9 cellular contexts compared by ENCODE assay signal in genomic region chr6:75282706-75283105, GRCh38. TPM values are rescaled to one million over a fixed set of nuclear protein-coding genes. Genes with fewer than 3 reads are reported as not detected.
DNase-seq lines count a peak whose midpoint lies in the region; ATAC-seq and TF ChIP-seq lines count a peak whose summit lies in the region.
"Had no signal": no experiment of that assay in that cellular context is flagged by ENCODE, and none has a peak within 500 bp of the region (broad histone marks: within the 10 kb centered on the region; RNA-seq: fewer than 3 reads in every experiment).

No MANE protein-coding gene starts in this region.

- H3K9ac ChIP-seq in iPS-15b (ENCODE audit: low read depth, low read length), result no peak overlapping the region

- ATAC-seq in heart left ventricle (no peak), Right ventricle myocardium superior (ENCODE audit: poor library complexity) (no peak), activated B cell treated with CpG ODN at 0.5 μM for 24 hours (ENCODE audit: low read depth) (no peak)

- H3K36me3 Mint-ChIP-seq in activated B cell treated with CpG ODN at 0.5 μM for 24 hours (ENCODE audit: low read depth), result peaks cover 2% of the 10 kb centered on the region

- H3K4me3 Mint-ChIP-seq in activated B cell treated with CpG ODN at 0.5 μM for 24 hours, result peak overlapping the region; percentile 37

- TF ChIP-seq CTCF in heart left ventricle (IDR thresholded peaks at IDR 0.05) (no peak), activated B cell treated with CpG ODN at 0.5 μM for 24 hours (IDR thresholded peaks at IDR 0.05) (no peak), uterus (IDR thresholded peaks at IDR 0.05) (no peak)

- H3K4me1 ChIP-seq in heart left ventricle (peaks cover 10 to 80% (median 57%) of the 10 kb centered on the region in 12 donors), iPS-15b (ENCODE audit: control insufficient read depth, insufficient read depth, low read length) (peaks cover 27% of the 10 kb centered on the region), uterus (peaks cover 0 to 5% of the 10 kb centered on the region in 2 donors)

- CTCF ChIA-PET in activated B cell treated with CpG ODN at 0.5 μM for 24 hours (lab: Charles Lee), result interaction anchor here (3.3 kb wide), 1 partner anchor 16 kb away, joined by 10 read pairs; no protein-coding TSS in a partner anchor

- TF ChIP-seq POLR2A in heart left ventricle (IDR thresholded peaks at IDR 0.05) (no peak), uterus (IDR thresholded peaks at IDR 0.05) (no peak)

- no peaks in the 10 kb centered on the region for H3K27me3 Mint-ChIP-seq in activated B cell treated with CpG ODN at 0.5 μM for 24 hours

- H3K4me3 ChIP-seq in heart left ventricle (peak overlapping the region in 9 of 12 donors; percentile 59 to 92 (median 84)), iPS-15b (ENCODE audit: low read depth, low read length) (peak overlapping the region; percentile 82), uterus (peak overlapping the region; percentile 0 to 90)

- no peak overlapping the region for H3K27ac Mint-ChIP-seq in activated B cell treated with CpG ODN at 0.5 μM for 24 hours

- POLR2A ChIA-PET in activated B cell treated with CpG ODN at 0.5 μM for 24 hours (lab: Charles Lee), result interaction anchor here (0.6 to 0.7 kb wide), 2 partner anchors 38 to 40 kb away, joined by 4 to 5 read pairs; partner anchors contain the start of gene COX7A2

- H3K9me3 ChIP-seq in heart left ventricle (no peaks in the 10 kb centered on the region), iPS-15b (ENCODE audit: control insufficient read depth, insufficient read depth, low read length) (no peaks in the 10 kb centered on the region), uterus (no peaks in the 10 kb centered on the region)

- H3K36me3 ChIP-seq in heart left ventricle (no peaks in the 10 kb centered on the region), iPS-15b (ENCODE audit: control insufficient read depth, insufficient read depth, low read length) (no peaks in the 10 kb centered on the region), uterus (no peaks in the 10 kb centered on the region)

- 66 to 68% (median 67%) methylated on average over 2 of the region's 2 CpGs for WGBS in heart left ventricle, 4 donors

- H3K27me3 ChIP-seq in heart left ventricle, result no peaks in the 10 kb centered on the region
- H3K27me3 ChIP-seq in iPS-15b (ENCODE audit: control insufficient read depth, insufficient read depth, low read length), result no peaks in the 10 kb centered on the region
- H3K27me3 ChIP-seq in uterus, result no peaks in the 10 kb centered on the region

- DNase-seq in heart left ventricle, result no peak
- no peak for DNase-seq in Right ventricle myocardium superior
- no peak for DNase-seq in activated B cell treated with CpG ODN at 0.5 μM for 24 hours
- no peak for DNase-seq in uterus
- DNase-seq in LoVo (ENCODE audit: low spot score), result no peak
- DNase-seq in posterior vena cava (ENCODE audit: low spot score), result no peak
- DNase-seq in activated CD4-positive, alpha-beta T cell treated with anti-CD3 and anti-CD28 coated beads, Interleukin-2, amount 50 U/mL, for 48 hours, result no peak
- DNase-seq: stimulated activated CD4-positive, alpha-beta T cell treated with anti-CD3 and anti-CD28 coated beads, Interleukin-2, amount 100 ng/mL, for 24 hours had no signal

- no peaks in the 10 kb centered on the region for H3K9me3 Mint-ChIP-seq in activated B cell treated with CpG ODN at 0.5 μM for 24 hours

- peaks cover 39% of the 10 kb centered on the region for H3K4me1 Mint-ChIP-seq in activated B cell treated with CpG ODN at 0.5 μM for 24 hours

- H3K27ac ChIP-seq in heart left ventricle, result no peak overlapping the region
- H3K27ac ChIP-seq in uterus, result no peak overlapping the region

- intact Hi-C loops in heart left ventricle (cut with DNase I) (loop anchor here in 1 of 10 donors (5.0 to 10.0 kb wide), 2 partner anchors 220 to 322 kb away; partner anchors contain the start of gene SENP6), Right ventricle myocardium superior (cut with DNase I) (no loop called here), activated B cell treated with CpG ODN at 0.5 μM for 24 hours (cut with micrococcal nuclease) (loop anchor here (5.0 kb wide), 2 partner anchors 465 to 1830 kb away; partner anchors contain the start of genes CGAS and MYO6), uterus (cut with DNase I; ENCODE audit: low total_unique reads) (no loop called here), posterior vena cava (cut with DNase I) (no loop called here)

RNA-seq across cellular contexts. Expression of gene TMEM30A, which starts 1.9 kb away (rescaled TPM):
- 10 to 100 TPM; 30.8 to 86.3 (median 58.2) TPM for total RNA-seq in heart left ventricle
- 10 to 100 TPM; 21.8 to 54.2 TPM for polyA plus RNA-seq in heart left ventricle
- total RNA-seq in Right ventricle myocardium superior, result 40.0 TPM
- total RNA-seq in activated B cell treated with CpG ODN at 0.5 μM for 24 hours, result 36.8 and 38.7 TPM in 2 replicates
- 100 to 1,000 TPM in 2 of 4 donors, 10 to 100 TPM in 2; 71.0 to 194 (median 125) TPM for total RNA-seq in uterus
- total RNA-seq in posterior vena cava, result 100 to 1,000 TPM; 109 to 113 TPM

RNA-seq across cellular contexts. Expression of gene COX7A2, which starts 39.1 kb away (rescaled TPM):
- total RNA-seq in heart left ventricle (1,000 to 10,000 TPM in 4 of 9 donors, 100 to 1,000 TPM in 5; 646 to 1,301 (median 986) TPM), Right ventricle myocardium superior (945 TPM), activated B cell treated with CpG ODN at 0.5 μM for 24 hours (259 and 301 TPM in 2 replicates), uterus (1,000 to 10,000 TPM in 1 of 4 donors, 100 to 1,000 TPM in 2, 10 to 100 TPM in 1; 58.5 to 1,788 (median 211) TPM), posterior vena cava (100 to 1,000 TPM; 408 to 448 TPM)
- polyA plus RNA-seq in heart left ventricle, result 1,000 to 10,000 TPM; 1,329 to 1,466 TPM
